ENCODE assay signal across 12 cellular contexts in the genomic region with DNA sequence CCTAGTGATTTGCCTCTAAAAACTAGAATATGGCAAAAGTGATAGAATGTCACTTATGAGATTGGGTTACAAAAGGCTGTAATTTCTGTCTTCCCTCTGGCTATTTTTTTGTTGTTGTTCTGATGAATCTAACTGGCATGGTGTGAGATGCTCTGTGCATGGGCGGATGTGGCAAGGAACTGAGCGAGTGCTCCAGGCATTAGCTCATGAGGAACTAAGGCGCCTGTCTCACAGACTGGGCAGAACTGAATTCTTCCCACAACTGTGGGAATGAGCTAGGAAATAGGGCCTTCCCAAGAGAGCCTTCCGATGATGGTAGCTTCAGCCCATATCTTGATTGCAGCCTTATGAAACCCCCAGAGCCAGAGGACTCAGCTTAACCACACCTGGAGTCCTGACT.
"Had no signal": no experiment of that assay in that cellular context is flagged by ENCODE, and none has a peak within 500 bp of the region (broad histone marks: within the 10 kb centered on the region; RNA-seq: fewer than 3 reads in every experiment).

No MANE protein-coding gene starts in this region.

- H3K27me3 Mint-ChIP-seq: activated CD4-positive, alpha-beta T cell treated with anti-CD3 and anti-CD28 coated beads, Interleukin-2, amount 10 ng/mL, durations not matched to agents 7 days and 5 days; activated T-helper 17 cell treated with anti-CD3 and anti-CD28 coated beads, Interleukin-2, amount 50 U/mL, for 72 hours had no signal

- H3K27ac Mint-ChIP-seq: activated CD4-positive, alpha-beta T cell treated with anti-CD3 and anti-CD28 coated beads, Interleukin-2, amount 10 ng/mL, durations not matched to agents 7 days and 5 days; activated T-helper 17 cell treated with anti-CD3 and anti-CD28 coated beads, Interleukin-2, amount 50 U/mL, for 72 hours; natural killer cell had no signal

- H3K36me3 Mint-ChIP-seq: natural killer cell had no signal

- DNase-seq: activated CD4-positive, alpha-beta T cell treated with anti-CD3 and anti-CD28 coated beads, Interleukin-2, amount 10 ng/mL, durations not matched to agents 7 days and 5 days; activated CD4-positive, CD25-positive, alpha-beta regulatory T cell; activated CD8-positive, alpha-beta memory T cell treated with anti-CD3 and anti-CD28 coated beads for 24 hours; activated naive CD4-positive, alpha-beta T cell treated with anti-CD3 and anti-CD28 coated beads, Interleukin-2, amount 50 U/mL, for 16 hours; adrenal gland; central memory CD4-positive, alpha-beta T cell; effector CD8-positive, alpha-beta T cell; natural killer cell; posterior cingulate gyrus; thyroid gland; uterus had no signal

- H3K4me1 Mint-ChIP-seq: activated CD4-positive, alpha-beta T cell treated with anti-CD3 and anti-CD28 coated beads, Interleukin-2, amount 10 ng/mL, durations not matched to agents 7 days and 5 days; activated T-helper 17 cell treated with anti-CD3 and anti-CD28 coated beads, Interleukin-2, amount 50 U/mL, for 72 hours; natural killer cell had no signal

- ATAC-seq: activated T-helper 17 cell treated with anti-CD3 and anti-CD28 coated beads, Interleukin-2, amount 50 U/mL, for 72 hours; natural killer cell had no signal

- H3K4me3 Mint-ChIP-seq: activated CD4-positive, alpha-beta T cell treated with anti-CD3 and anti-CD28 coated beads, Interleukin-2, amount 10 ng/mL, durations not matched to agents 7 days and 5 days; activated T-helper 17 cell treated with anti-CD3 and anti-CD28 coated beads, Interleukin-2, amount 50 U/mL, for 72 hours; natural killer cell had no signal
